Comparison of ENCODE assay signal across 8 cellular contexts in the genomic region with DNA sequence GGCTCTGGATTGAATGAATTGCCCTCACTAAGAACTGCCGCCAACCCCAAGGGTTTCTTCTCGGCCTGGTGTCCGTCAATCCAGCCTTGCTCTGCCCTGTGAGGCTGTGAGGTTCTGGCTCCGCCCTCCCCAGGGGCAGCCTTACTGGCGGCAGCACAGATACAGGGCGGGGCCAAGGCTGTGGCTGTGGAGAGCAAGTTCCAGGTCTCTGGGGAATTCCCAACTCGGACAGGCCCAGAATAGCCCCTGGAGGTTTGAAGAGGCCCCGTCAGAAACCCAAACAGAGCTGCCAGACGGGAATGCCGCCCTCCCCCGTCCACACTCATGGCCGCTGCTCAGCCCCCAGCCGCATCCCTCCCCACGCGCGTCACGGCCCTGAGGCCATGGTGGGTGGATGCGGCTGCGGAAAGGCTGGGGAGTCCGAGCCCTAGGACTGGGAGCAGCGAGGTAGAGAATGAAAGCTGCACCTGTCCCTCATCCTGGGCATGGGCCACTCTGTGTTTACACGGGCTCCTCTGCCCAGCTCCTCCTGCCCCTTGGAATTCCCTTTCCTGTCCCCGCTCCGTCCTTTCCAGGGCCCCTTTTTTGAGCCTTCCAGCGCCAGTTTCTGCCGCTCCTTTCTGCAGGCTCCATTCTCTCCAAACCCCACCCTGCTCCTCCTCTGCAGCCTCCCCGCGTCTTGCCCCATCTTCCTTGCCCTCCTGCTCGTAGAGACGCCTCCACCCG. TPM values are rescaled to one million over a fixed set of nuclear protein-coding genes. Genes with fewer than 3 reads are reported as not detected.
A peak's percentile ranks its signal among the peaks of the same experiment; 100 is the strongest.
DNase-seq lines count a peak whose midpoint lies in the region; ATAC-seq and TF ChIP-seq lines count a peak whose summit lies in the region.

No MANE protein-coding gene starts in this region.

- peak overlapping the region; percentile 71 for H3K4me3 Mint-ChIP-seq in activated CD4-positive, alpha-beta T cell treated with anti-CD3 and anti-CD28 coated beads, Interleukin-2, amount 10 ng/mL, durations not matched to agents 7 days and 5 days

- TF ChIP-seq CTCF in right lobe of liver (IDR thresholded peaks at IDR 0.05): no peak

- intact Hi-C loops in right lobe of liver (cut with DNase I): loop anchor here in 1 of 2 donors (5.0 to 10.0 kb wide), 2 partner anchors 36 to 183 kb away; partner anchors contain the start of genes HIRIP3 and INO80E

- H3K4me3 ChIP-seq in right lobe of liver: peak overlapping the region; percentile 32 to 60 (median 44)

- peak overlapping the region; percentile 76 to 80 (median 78) for H3K27ac ChIP-seq in right lobe of liver

- under 1% methylated on average over 13 of the region's 31 CpGs for WGBS in right lobe of liver (ENCODE audit: insufficient coverage, low coverage, low lambda C conversion rate, missing lambda C conversion rate)

- DNase-seq in GM04504 (ENCODE audit: low read depth) (peak; percentile 97), NCI-H510A treated with DMSO at 0.1 percent for 48 hours (lab: John Stamatoyannopoulos, UW) (peak; percentile 94), right lobe of liver (peak; percentile 97)
- peak; percentile 76 for DNase-seq in activated CD4-positive, alpha-beta T cell treated with anti-CD3 and anti-CD28 coated beads, Interleukin-2, amount 10 ng/mL, durations not matched to agents 7 days and 5 days
- peak; percentile 46 for DNase-seq in effector CD8-positive, alpha-beta T cell (lab: John Stamatoyannopoulos, UW)
- DNase-seq in stimulated activated CD4-positive, alpha-beta T cell treated with anti-CD3 and anti-CD28 coated beads, Interleukin-4, amount 100 ng/mL, for 1 hour: peak; percentile 67

- CTCF ChIA-PET in activated CD4-positive, alpha-beta T cell treated with anti-CD3 and anti-CD28 coated beads, Interleukin-2, amount 10 ng/mL, durations not matched to agents 7 days and 5 days (lab: Charles Lee): interaction anchor here (0.6 to 1.2 kb wide), 2 partner anchors 87 to 111 kb away, joined by 4 to 5 read pairs; no protein-coding TSS in a partner anchor

- POLR2A ChIA-PET in activated CD4-positive, alpha-beta T cell treated with anti-CD3 and anti-CD28 coated beads, Interleukin-2, amount 10 ng/mL, durations not matched to agents 7 days and 5 days (lab: Charles Lee): no interaction called here

- peaks cover 13% of the 10 kb centered on the region for H3K27me3 Mint-ChIP-seq in activated CD4-positive, alpha-beta T cell treated with anti-CD3 and anti-CD28 coated beads, Interleukin-2, amount 10 ng/mL, durations not matched to agents 7 days and 5 days

- no peaks in the 10 kb centered on the region for H3K27me3 ChIP-seq in right lobe of liver

- H3K27ac Mint-ChIP-seq in activated CD4-positive, alpha-beta T cell treated with anti-CD3 and anti-CD28 coated beads, Interleukin-2, amount 10 ng/mL, durations not matched to agents 7 days and 5 days: peak overlapping the region; percentile 57

- no peaks in the 10 kb centered on the region for H3K9me3 Mint-ChIP-seq in activated CD4-positive, alpha-beta T cell treated with anti-CD3 and anti-CD28 coated beads, Interleukin-2, amount 10 ng/mL, durations not matched to agents 7 days and 5 days

- H3K4me1 ChIP-seq in right lobe of liver: peaks cover 0 to 25% (median 6%) of the 10 kb centered on the region in 4 donors

- H3K9me3 ChIP-seq in right lobe of liver: no peaks in the 10 kb centered on the region

- H3K4me1 Mint-ChIP-seq in activated CD4-positive, alpha-beta T cell treated with anti-CD3 and anti-CD28 coated beads, Interleukin-2, amount 10 ng/mL, durations not matched to agents 7 days and 5 days: peaks cover 70% of the 10 kb centered on the region

- ATAC-seq in HG03066 (IDR thresholded peaks at IDR 0.05; ENCODE audit: low read depth, unreplicated experiment) (peak; percentile 45), right lobe of liver (peak; percentile 70 to 82 (median 75)), GM18861 (IDR thresholded peaks at IDR 0.05; ENCODE audit: unreplicated experiment) (no peak)

- H3K36me3 ChIP-seq in right lobe of liver: peaks cover 0 to 10% (median 0%) of the 10 kb centered on the region in 4 donors

- peaks cover 35% of the 10 kb centered on the region for H3K36me3 Mint-ChIP-seq in activated CD4-positive, alpha-beta T cell treated with anti-CD3 and anti-CD28 coated beads, Interleukin-2, amount 10 ng/mL, durations not matched to agents 7 days and 5 days (ENCODE audit: low read depth)

- peak; percentile 33 for TF ChIP-seq POLR2A in right lobe of liver (IDR thresholded peaks at IDR 0.05)

RNA-seq across cellular contexts. Expression of gene PRRT2, which starts 0.7 kb away (rescaled TPM):
- total RNA-seq in activated CD4-positive, alpha-beta T cell treated with anti-CD3 and anti-CD28 coated beads, Interleukin-2, amount 10 ng/mL, durations not matched to agents 7 days and 5 days: 1 to 10 TPM in 1 of 2 experiments, under 1 TPM in 1; 0.98 to 1.3 TPM
- under 1 TPM in 4 of 6 experiments, not detected in 2; 0.15 to 0.98 (median 0.51) TPM for total RNA-seq in right lobe of liver

RNA-seq across cellular contexts. Expression of gene PAGR1, which starts 4.6 kb away (rescaled TPM):
- 10 to 100 TPM; 26.8 to 29.6 TPM for total RNA-seq in activated CD4-positive, alpha-beta T cell treated with anti-CD3 and anti-CD28 coated beads, Interleukin-2, amount 10 ng/mL, durations not matched to agents 7 days and 5 days
- 10 to 100 TPM in 5 of 6 experiments, 1 to 10 TPM in 1; 8.5 to 26.1 (median 11.5) TPM for total RNA-seq in right lobe of liver

RNA-seq across cellular contexts. Expression of gene MAZ, which starts 5.0 kb away (rescaled TPM):
- total RNA-seq in activated CD4-positive, alpha-beta T cell treated with anti-CD3 and anti-CD28 coated beads, Interleukin-2, amount 10 ng/mL, durations not matched to agents 7 days and 5 days: 100 to 1,000 TPM; 528 to 590 TPM
- total RNA-seq in right lobe of liver: 100 to 1,000 TPM in 1 of 6 experiments, 10 to 100 TPM in 5; 42.9 to 106 (median 60.7) TPM

RNA-seq across cellular contexts. Expression of gene MVP, which starts 8.9 kb away (rescaled TPM):
- 100 to 1,000 TPM; 177 to 187 TPM for total RNA-seq in activated CD4-positive, alpha-beta T cell treated with anti-CD3 and anti-CD28 coated beads, Interleukin-2, amount 10 ng/mL, durations not matched to agents 7 days and 5 days
- total RNA-seq in right lobe of liver: 100 to 1,000 TPM in 2 of 6 experiments, 10 to 100 TPM in 4; 37.4 to 112 (median 77.8) TPM

RNA-seq across cellular contexts. Expression of gene KIF22, which starts 20.8 kb away (rescaled TPM):
- total RNA-seq in activated CD4-positive, alpha-beta T cell treated with anti-CD3 and anti-CD28 coated beads, Interleukin-2, amount 10 ng/mL, durations not matched to agents 7 days and 5 days: 100 to 1,000 TPM; 244 to 253 TPM
- 10 to 100 TPM in 5 of 6 experiments, 1 to 10 TPM in 1; 9.8 to 27.1 (median 24.7) TPM for total RNA-seq in right lobe of liver

Comparison
In these comparisons a context has a peak if more than half of its experiments do, and no peak if none do; other contexts are left out.
1. DNase-seq: peak in every context shown above with its lines; median percentile 97 in GM04504; 97 in right lobe of liver; 94 in NCI-H510A treated with DMSO at 0.1 percent for 48 hours; 76 in activated CD4-positive, alpha-beta T cell treated with anti-CD3 and anti-CD28 coated beads, Interleukin-2, amount 10 ng/mL, durations not matched to agents 7 days and 5 days; 67 in stimulated activated CD4-positive, alpha-beta T cell treated with anti-CD3 and anti-CD28 coated beads, Interleukin-4, amount 100 ng/mL, for 1 hour; 46 in effector CD8-positive, alpha-beta T cell.
2. RNA of gene MAZ, which starts 5.0 kb away (total RNA-seq): 528 to 590 TPM in activated CD4-positive, alpha-beta T cell treated with anti-CD3 and anti-CD28 coated beads, Interleukin-2, amount 10 ng/mL, durations not matched to agents 7 days and 5 days; 42.9 to 106 TPM in right lobe of liver; every median in the first group is over 4 times any median in the second.